Comparison of ENCODE assay signal across 9 cellular contexts in genomic region chr9:1604942-1605560, GRCh38.
DNase-seq lines count a peak whose midpoint lies in the region; ATAC-seq and TF ChIP-seq lines count a peak whose summit lies in the region.
"Had no signal": no experiment of that assay in that cellular context is flagged by ENCODE, and none has a peak within 500 bp of the region (broad histone marks: within the 10 kb centered on the region; RNA-seq: fewer than 3 reads in every experiment).

No MANE protein-coding gene starts in this region.

- TF ChIP-seq POLR2A in right lobe of liver (IDR thresholded peaks at IDR 0.05) (no peak), ovary (IDR thresholded peaks at IDR 0.05) (no peak)

- WGBS in right lobe of liver (ENCODE audit: insufficient coverage, low coverage, low lambda C conversion rate, missing lambda C conversion rate): 43% methylated on average over 5 of the region's 5 CpGs
- 53 to 60% (median 58%) methylated on average over 5 of the region's 5 CpGs for WGBS in ovary, 3 donors

- no peak for TF ChIP-seq EP300 in ovary (IDR thresholded peaks at IDR 0.05)

- H3K4me3 ChIP-seq in right lobe of liver (no peak overlapping the region), ovary (no peak overlapping the region)

- no peaks in the 10 kb centered on the region for H3K36me3 ChIP-seq in right lobe of liver
- H3K36me3 ChIP-seq in ovary: no peaks in the 10 kb centered on the region

- H3K4me1 ChIP-seq in right lobe of liver: peaks cover 0 to 4% (median 0%) of the 10 kb centered on the region in 4 donors
- H3K4me1 ChIP-seq in ovary (ENCODE audit: insufficient read depth): no peaks in the 10 kb centered on the region

- peak; percentile 69 for ATAC-seq in GM21576 (IDR thresholded peaks at IDR 0.05; ENCODE audit: unreplicated experiment)
- peak; percentile 63 to 77 (median 70) for ATAC-seq in right lobe of liver

- H3K27ac ChIP-seq in right lobe of liver (no peak overlapping the region), ovary (no peak overlapping the region)

- peak; percentile 75 for TF ChIP-seq CTCF in GM12872 (IDR thresholded peaks at IDR 0.05; ENCODE audit: insufficient read depth, low read depth, low read length)
- TF ChIP-seq CTCF in right lobe of liver (IDR thresholded peaks at IDR 0.05): peak; percentile 47 to 56 (median 54)
- no peak for TF ChIP-seq CTCF in ovary (IDR thresholded peaks at IDR 0.05)

- H3K27me3 ChIP-seq in right lobe of liver (no peaks in the 10 kb centered on the region), ovary (no peaks in the 10 kb centered on the region)

- intact Hi-C loops in right lobe of liver (cut with DNase I): no loop called here
- intact Hi-C loops in ovary (cut with DNase I): no loop called here

- DNase-seq in LoVo (ENCODE audit: low spot score): peak; percentile 43
- peak; percentile 29 for DNase-seq in SW480 (ENCODE audit: low spot score)
- DNase-seq in right lobe of liver: no peak
- no peak for DNase-seq in GF-D8 (lab: John Stamatoyannopoulos, UW)
- DNase-seq in ovary: no peak
- no peak for DNase-seq in activated gamma-delta T cell treated with Interleukin-2 at 50 U/mL for 16 hours
- DNase-seq: activated B cell treated with CpG ODN at 0.5 μM for 24 hours had no signal

- H3K9me3 ChIP-seq in right lobe of liver: no peaks in the 10 kb centered on the region
- H3K9me3 ChIP-seq in ovary: no peaks in the 10 kb centered on the region

Comparison
In these comparisons a context has a peak if more than half of its experiments do, and no peak if none do; other contexts are left out.
1. CTCF ChIP-seq: peak in GM12872 (single experiment) and right lobe of liver (4 of 4); none in ovary (0 of 3).
2. DNase-seq: peak in LoVo (single experiment) and SW480 (single experiment); none in right lobe of liver (0 of 3), GF-D8 (single experiment), ovary (0 of 5) and activated gamma-delta T cell treated with Interleukin-2 at 50 U/mL for 16 hours (single experiment).